ENCODE assay signal across 1 cellular context in the genomic region with DNA sequence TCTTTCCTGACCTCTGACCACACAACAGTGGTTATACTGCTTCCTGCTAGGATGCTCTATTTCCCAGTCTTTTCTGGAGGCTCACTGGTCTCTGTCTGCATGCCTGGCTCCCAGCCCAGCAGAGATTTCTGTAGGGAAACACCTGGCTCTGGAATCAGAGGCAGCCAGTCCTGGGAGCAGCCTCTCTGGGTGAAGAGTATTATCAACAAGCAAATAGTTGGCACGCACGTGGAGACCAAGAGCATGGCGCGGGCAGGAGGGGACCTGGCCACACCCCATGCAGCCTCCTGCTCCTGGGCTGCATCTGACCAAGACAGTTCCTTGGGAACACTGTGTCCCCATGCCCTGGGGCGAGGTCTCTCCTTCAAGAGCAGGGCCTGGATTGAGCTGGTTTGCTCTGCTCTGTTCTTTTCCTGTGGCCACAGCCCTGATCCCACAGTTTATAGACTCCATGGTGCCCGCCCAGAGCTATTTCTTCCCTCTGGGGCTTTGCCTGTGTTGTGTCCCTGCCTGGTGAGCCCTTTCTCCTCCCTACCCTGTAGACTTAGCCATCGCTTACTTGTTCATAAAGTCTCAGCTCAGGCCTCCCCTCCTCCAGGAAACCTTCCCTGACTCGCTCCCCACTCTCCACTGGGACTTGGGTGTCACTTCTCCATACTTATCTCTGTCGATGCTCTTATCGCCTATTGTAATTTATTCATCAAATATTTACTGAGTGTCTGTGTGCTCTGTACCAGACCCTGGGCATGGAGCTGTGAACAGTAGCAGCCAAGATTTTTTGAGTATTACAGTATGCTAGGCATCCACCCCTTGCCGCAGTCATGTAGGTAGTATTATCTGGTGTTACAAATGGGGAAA.
TF ChIP-seq lines count a peak whose summit lies in the region.

No MANE protein-coding gene starts in this region.

TF ChIP-seq in SK-N-SH, 30 proteins besides CTCF, POLR2A, EP300 and RAD21 (continued from another document):
- TF ChIP-seq, protein P1, sequence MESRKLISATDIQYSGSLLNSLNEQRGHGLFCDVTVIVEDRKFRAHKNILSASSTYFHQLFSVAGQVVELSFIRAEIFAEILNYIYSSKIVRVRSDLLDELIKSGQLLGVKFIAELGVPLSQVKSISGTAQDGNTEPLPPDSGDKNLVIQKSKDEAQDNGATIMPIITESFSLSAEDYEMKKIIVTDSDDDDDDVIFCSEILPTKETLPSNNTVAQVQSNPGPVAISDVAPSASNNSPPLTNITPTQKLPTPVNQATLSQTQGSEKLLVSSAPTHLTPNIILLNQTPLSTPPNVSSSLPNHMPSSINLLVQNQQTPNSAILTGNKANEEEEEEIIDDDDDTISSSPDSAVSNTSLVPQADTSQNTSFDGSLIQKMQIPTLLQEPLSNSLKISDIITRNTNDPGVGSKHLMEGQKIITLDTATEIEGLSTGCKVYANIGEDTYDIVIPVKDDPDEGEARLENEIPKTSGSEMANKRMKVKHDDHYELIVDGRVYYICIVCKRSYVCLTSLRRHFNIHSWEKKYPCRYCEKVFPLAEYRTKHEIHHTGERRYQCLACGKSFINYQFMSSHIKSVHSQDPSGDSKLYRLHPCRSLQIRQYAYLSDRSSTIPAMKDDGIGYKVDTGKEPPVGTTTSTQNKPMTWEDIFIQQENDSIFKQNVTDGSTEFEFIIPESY (IDR thresholded peaks at IDR 0.05; ENCODE audit: borderline replicate concordance, low read depth): no peak
- no peak for TF ChIP-seq GABPA (IDR thresholded peaks at IDR 0.05; ENCODE audit: low read depth)
- no peak for TF ChIP-seq FOSL2 (IDR thresholded peaks at IDR 0.05; ENCODE audit: borderline replicate concordance, low read depth)
- TF ChIP-seq JUND (IDR thresholded peaks at IDR 0.05): no peak
- no peak for TF ChIP-seq YY1 (IDR thresholded peaks at IDR 0.05; ENCODE audit: low read depth)
- no peak for TF ChIP-seq RXRA (IDR thresholded peaks at IDR 0.05; ENCODE audit: borderline replicate concordance, low read depth)
- TF ChIP-seq FOXJ3 (CRISPR knock-in tag; IDR thresholded peaks at IDR 0.05): no peak
